12 cellular contexts compared by ENCODE assay signal in genomic region chr18:21063011-21063410, GRCh38.
"Had no signal": no experiment of that assay in that cellular context is flagged by ENCODE, and none has a peak within 500 bp of the region (broad histone marks: within the 10 kb centered on the region; RNA-seq: fewer than 3 reads in every experiment).

No MANE protein-coding gene starts in this region.

- H3K27ac Mint-ChIP-seq: stimulated activated naive CD8-positive, alpha-beta T cell treated with anti-CD3 and anti-CD28 coated beads, Interleukin-15, amount 100 ng/mL, for 72 hours had no signal

- DNase-seq: effector memory CD4-positive, alpha-beta T cell; gastrocnemius medialis; heart right ventricle; hypothalamus; kidney glomerular epithelial cell; naive thymus-derived CD4-positive, alpha-beta T cell; posterior cingulate gyrus; sigmoid colon; stimulated activated CD4-positive, alpha-beta T cell treated with anti-CD3 and anti-CD28 coated beads, Interleukin-12 subunit alpha, Interleukin-12 subunit beta, amount 100 ng/mL, for 4 hours; stimulated activated naive CD8-positive, alpha-beta T cell treated with anti-CD3 and anti-CD28 coated beads, Interleukin-15, amount 100 ng/mL, for 72 hours; testis; upper lobe of right lung had no signal

- H3K27me3 Mint-ChIP-seq: naive thymus-derived CD4-positive, alpha-beta T cell; stimulated activated naive CD8-positive, alpha-beta T cell treated with anti-CD3 and anti-CD28 coated beads, Interleukin-15, amount 100 ng/mL, for 72 hours had no signal

- H3K4me3 Mint-ChIP-seq: naive thymus-derived CD4-positive, alpha-beta T cell; stimulated activated naive CD8-positive, alpha-beta T cell treated with anti-CD3 and anti-CD28 coated beads, Interleukin-15, amount 100 ng/mL, for 72 hours had no signal

- ATAC-seq: gastrocnemius medialis; heart right ventricle; naive thymus-derived CD4-positive, alpha-beta T cell; stimulated activated naive CD8-positive, alpha-beta T cell treated with anti-CD3 and anti-CD28 coated beads, Interleukin-15, amount 100 ng/mL, for 72 hours; upper lobe of right lung had no signal

- H3K9me3 Mint-ChIP-seq: stimulated activated naive CD8-positive, alpha-beta T cell treated with anti-CD3 and anti-CD28 coated beads, Interleukin-15, amount 100 ng/mL, for 72 hours had no signal
